Comparison of ENCODE assay signal across 1 cellular context in the genomic region with DNA sequence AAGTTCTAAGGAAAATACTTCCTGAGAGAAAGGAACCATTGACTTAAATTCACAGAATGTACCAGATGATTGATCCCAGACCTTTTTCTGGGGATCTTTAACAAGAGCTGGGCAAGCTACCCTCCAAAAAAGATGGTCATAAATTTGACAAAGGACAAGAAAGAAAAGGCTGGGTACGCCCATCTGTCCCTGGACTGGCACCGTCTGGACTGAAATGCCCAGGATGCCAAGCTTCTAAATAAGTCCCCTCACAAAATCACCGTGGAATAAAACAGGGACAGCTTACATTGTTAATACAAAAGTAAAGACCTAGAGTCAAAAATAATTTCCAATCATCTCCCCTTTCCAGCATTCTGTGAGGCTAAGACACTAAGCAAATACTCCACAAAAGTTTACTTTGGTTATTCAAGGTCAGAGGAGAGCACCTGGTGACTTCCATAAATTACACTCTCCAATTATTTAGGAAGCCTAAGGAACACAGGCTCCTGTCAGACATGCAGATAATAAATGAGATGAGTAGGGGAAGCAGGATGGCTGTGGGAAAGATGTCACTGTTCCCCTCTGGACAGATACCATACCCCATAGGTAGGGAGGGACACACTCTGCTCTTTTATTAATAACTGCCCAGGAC.
TF ChIP-seq lines count a peak whose summit lies in the region.

No MANE protein-coding gene starts in this region.

TF ChIP-seq in HepG2, 621 proteins besides CTCF, POLR2A, EP300 and RAD21 (continued from another document and continues in another):
- TF ChIP-seq, protein P1, sequence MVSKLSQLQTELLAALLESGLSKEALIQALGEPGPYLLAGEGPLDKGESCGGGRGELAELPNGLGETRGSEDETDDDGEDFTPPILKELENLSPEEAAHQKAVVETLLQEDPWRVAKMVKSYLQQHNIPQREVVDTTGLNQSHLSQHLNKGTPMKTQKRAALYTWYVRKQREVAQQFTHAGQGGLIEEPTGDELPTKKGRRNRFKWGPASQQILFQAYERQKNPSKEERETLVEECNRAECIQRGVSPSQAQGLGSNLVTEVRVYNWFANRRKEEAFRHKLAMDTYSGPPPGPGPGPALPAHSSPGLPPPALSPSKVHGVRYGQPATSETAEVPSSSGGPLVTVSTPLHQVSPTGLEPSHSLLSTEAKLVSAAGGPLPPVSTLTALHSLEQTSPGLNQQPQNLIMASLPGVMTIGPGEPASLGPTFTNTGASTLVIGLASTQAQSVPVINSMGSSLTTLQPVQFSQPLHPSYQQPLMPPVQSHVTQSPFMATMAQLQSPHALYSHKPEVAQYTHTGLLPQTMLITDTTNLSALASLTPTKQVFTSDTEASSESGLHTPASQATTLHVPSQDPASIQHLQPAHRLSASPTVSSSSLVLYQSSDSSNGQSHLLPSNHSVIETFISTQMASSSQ (IDR thresholded peaks at IDR 0.05; ENCODE audit: low read depth): 0 out of 2 replicates have a peak, but pooled peaks have one; percentile 16
- TF ChIP-seq, protein P1 (CRISPR knock-in tag; IDR thresholded peaks at IDR 0.05; ENCODE audit: borderline replicate concordance): no peak
- no peak for TF ChIP-seq AKAP8 (CRISPR knock-in tag; IDR thresholded peaks at IDR 0.05)
- no peak for TF ChIP-seq JUN (CRISPR knock-in tag; IDR thresholded peaks at IDR 0.05)
- no peak for TF ChIP-seq FIP1L1 (IDR thresholded peaks at IDR 0.05; ENCODE audit: borderline replicate concordance, insufficient read depth, low read depth, low read length)
- TF ChIP-seq XBP1 (CRISPR knock-in tag; IDR thresholded peaks at IDR 0.05): no peak
- peak; percentile 22; the same call in 1 of the 2 replicates for TF ChIP-seq HNF4A (CRISPR knock-in tag; IDR thresholded peaks at IDR 0.05)
- TF ChIP-seq ZNF260 (CRISPR knock-in tag; IDR thresholded peaks at IDR 0.05; ENCODE audit: borderline replicate concordance, low read depth): no peak
- peak; percentile 37; the same call in 1 of the 2 replicates for TF ChIP-seq GATAD2A (CRISPR knock-in tag; IDR thresholded peaks at IDR 0.05)
- TF ChIP-seq CCDC6 (CRISPR knock-in tag; IDR thresholded peaks at IDR 0.05): no peak
- no peak for TF ChIP-seq ZNF546 (CRISPR knock-in tag; conservative IDR thresholded peaks at IDR 0.05)
- TF ChIP-seq, protein P2, sequence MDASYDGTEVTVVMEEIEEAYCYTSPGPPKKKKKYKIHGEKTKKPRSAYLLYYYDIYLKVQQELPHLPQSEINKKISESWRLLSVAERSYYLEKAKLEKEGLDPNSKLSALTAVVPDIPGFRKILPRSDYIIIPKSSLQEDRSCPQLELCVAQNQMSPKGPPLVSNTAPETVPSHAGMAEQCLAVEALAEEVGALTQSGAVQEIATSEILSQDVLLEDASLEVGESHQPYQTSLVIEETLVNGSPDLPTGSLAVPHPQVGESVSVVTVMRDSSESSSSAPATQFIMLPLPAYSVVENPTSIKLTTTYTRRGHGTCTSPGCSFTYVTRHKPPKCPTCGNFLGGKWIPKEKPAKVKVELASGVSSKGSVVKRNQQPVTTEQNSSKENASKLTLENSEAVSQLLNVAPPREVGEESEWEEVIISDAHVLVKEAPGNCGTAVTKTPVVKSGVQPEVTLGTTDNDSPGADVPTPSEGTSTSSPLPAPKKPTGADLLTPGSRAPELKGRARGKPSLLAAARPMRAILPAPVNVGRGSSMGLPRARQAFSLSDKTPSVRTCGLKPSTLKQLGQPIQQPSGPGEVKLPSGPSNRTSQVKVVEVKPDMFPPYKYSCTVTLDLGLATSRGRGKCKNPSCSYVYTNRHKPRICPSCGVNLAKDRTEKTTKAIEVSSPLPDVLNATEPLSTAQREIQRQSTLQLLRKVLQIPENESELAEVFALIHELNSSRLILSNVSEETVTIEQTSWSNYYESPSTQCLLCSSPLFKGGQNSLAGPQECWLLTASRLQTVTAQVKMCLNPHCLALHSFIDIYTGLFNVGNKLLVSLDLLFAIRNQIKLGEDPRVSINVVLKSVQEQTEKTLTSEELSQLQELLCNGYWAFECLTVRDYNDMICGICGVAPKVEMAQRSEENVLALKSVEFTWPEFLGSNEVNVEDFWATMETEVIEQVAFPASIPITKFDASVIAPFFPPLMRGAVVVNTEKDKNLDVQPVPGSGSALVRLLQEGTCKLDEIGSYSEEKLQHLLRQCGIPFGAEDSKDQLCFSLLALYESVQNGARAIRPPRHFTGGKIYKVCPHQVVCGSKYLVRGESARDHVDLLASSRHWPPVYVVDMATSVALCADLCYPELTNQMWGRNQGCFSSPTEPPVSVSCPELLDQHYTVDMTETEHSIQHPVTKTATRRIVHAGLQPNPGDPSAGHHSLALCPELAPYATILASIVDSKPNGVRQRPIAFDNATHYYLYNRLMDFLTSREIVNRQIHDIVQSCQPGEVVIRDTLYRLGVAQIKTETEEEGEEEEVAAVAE (CRISPR knock-in tag; IDR thresholded peaks at IDR 0.05; ENCODE audit: borderline replicate concordance): peak; percentile 27; the same call in 1 of the 2 replicates
- TF ChIP-seq, protein P3, sequence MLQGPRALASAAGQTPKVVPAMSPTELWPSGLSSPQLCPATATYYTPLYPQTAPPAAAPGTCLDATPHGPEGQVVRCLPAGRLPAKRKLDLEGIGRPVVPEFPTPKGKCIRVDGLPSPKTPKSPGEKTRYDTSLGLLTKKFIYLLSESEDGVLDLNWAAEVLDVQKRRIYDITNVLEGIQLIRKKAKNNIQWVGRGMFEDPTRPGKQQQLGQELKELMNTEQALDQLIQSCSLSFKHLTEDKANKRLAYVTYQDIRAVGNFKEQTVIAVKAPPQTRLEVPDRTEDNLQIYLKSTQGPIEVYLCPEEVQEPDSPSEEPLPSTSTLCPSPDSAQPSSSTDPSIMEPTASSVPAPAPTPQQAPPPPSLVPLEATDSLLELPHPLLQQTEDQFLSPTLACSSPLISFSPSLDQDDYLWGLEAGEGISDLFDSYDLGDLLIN (CRISPR knock-in tag; IDR thresholded peaks at IDR 0.05; ENCODE audit: borderline replicate concordance): no peak
- no peak for TF ChIP-seq ZNF772 (CRISPR knock-in tag; IDR thresholded peaks at IDR 0.05)
- TF ChIP-seq ZNF839 (CRISPR knock-in tag; IDR thresholded peaks at IDR 0.05; ENCODE audit: borderline replicate concordance): no peak
- TF ChIP-seq, protein P4, sequence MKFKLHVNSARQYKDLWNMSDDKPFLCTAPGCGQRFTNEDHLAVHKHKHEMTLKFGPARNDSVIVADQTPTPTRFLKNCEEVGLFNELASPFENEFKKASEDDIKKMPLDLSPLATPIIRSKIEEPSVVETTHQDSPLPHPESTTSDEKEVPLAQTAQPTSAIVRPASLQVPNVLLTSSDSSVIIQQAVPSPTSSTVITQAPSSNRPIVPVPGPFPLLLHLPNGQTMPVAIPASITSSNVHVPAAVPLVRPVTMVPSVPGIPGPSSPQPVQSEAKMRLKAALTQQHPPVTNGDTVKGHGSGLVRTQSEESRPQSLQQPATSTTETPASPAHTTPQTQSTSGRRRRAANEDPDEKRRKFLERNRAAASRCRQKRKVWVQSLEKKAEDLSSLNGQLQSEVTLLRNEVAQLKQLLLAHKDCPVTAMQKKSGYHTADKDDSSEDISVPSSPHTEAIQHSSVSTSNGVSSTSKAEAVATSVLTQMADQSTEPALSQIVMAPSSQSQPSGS (CRISPR knock-in tag; IDR thresholded peaks at IDR 0.05): no peak
- TF ChIP-seq ZNF468 (CRISPR knock-in tag; IDR thresholded peaks at IDR 0.05): no peak
- TF ChIP-seq RCOR2 (CRISPR knock-in tag; IDR thresholded peaks at IDR 0.05): 0 out of 2 replicates have a peak, but pooled peaks have one; percentile 12
- TF ChIP-seq ZNF547 (CRISPR knock-in tag; IDR thresholded peaks at IDR 0.05): no peak
- no peak for TF ChIP-seq WIZ (CRISPR knock-in tag; IDR thresholded peaks at IDR 0.05)
- TF ChIP-seq BCL6 (CRISPR knock-in tag; IDR thresholded peaks at IDR 0.05): peak; percentile 35; the same call in 1 of the 2 replicates
- TF ChIP-seq ZNF709 (CRISPR knock-in tag; IDR thresholded peaks at IDR 0.05): no peak
- TF ChIP-seq MEIS1 (CRISPR knock-in tag; IDR thresholded peaks at IDR 0.05; ENCODE audit: borderline replicate concordance): no peak
- TF ChIP-seq, protein P5, sequence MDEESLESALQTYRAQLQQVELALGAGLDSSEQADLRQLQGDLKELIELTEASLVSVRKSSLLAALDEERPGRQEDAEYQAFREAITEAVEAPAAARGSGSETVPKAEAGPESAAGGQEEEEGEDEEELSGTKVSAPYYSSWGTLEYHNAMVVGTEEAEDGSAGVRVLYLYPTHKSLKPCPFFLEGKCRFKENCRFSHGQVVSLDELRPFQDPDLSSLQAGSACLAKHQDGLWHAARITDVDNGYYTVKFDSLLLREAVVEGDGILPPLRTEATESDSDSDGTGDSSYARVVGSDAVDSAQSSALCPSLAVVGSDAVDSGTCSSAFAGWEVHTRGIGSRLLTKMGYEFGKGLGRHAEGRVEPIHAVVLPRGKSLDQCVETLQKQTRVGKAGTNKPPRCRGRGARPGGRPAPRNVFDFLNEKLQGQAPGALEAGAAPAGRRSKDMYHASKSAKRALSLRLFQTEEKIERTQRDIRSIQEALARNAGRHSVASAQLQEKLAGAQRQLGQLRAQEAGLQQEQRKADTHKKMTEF (CRISPR knock-in tag; IDR thresholded peaks at IDR 0.05): no peak
- TF ChIP-seq, protein P6, sequence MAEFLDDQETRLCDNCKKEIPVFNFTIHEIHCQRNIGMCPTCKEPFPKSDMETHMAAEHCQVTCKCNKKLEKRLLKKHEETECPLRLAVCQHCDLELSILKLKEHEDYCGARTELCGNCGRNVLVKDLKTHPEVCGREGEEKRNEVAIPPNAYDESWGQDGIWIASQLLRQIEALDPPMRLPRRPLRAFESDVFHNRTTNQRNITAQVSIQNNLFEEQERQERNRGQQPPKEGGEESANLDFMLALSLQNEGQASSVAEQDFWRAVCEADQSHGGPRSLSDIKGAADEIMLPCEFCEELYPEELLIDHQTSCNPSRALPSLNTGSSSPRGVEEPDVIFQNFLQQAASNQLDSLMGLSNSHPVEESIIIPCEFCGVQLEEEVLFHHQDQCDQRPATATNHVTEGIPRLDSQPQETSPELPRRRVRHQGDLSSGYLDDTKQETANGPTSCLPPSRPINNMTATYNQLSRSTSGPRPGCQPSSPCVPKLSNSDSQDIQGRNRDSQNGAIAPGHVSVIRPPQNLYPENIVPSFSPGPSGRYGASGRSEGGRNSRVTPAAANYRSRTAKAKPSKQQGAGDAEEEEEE (CRISPR knock-in tag; IDR thresholded peaks at IDR 0.05; ENCODE audit: borderline replicate concordance): no peak
- no peak for TF ChIP-seq XRCC5 (optimal IDR thresholded peaks at IDR 0.05; ENCODE audit: low read length)
- no peak for TF ChIP-seq ZNF326 (CRISPR knock-in tag; IDR thresholded peaks at IDR 0.05; ENCODE audit: borderline replicate concordance)
- TF ChIP-seq POLR2AphosphoS5 (IDR thresholded peaks at IDR 0.05; ENCODE audit: low read depth, low read length): no peak
- no peak for TF ChIP-seq EHMT2 (IDR thresholded peaks at IDR 0.05; ENCODE audit: borderline replicate concordance, low read depth, low read length)
- TF ChIP-seq FOXM1 (CRISPR knock-in tag; IDR thresholded peaks at IDR 0.05): no peak
- TF ChIP-seq, protein P7, sequence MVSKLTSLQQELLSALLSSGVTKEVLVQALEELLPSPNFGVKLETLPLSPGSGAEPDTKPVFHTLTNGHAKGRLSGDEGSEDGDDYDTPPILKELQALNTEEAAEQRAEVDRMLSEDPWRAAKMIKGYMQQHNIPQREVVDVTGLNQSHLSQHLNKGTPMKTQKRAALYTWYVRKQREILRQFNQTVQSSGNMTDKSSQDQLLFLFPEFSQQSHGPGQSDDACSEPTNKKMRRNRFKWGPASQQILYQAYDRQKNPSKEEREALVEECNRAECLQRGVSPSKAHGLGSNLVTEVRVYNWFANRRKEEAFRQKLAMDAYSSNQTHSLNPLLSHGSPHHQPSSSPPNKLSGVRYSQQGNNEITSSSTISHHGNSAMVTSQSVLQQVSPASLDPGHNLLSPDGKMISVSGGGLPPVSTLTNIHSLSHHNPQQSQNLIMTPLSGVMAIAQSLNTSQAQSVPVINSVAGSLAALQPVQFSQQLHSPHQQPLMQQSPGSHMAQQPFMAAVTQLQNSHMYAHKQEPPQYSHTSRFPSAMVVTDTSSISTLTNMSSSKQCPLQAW (CRISPR knock-in tag; IDR thresholded peaks at IDR 0.05): no peak
- TF ChIP-seq ZNF329 (CRISPR knock-in tag; IDR thresholded peaks at IDR 0.05; ENCODE audit: low read depth): no peak
- TF ChIP-seq, protein P8, sequence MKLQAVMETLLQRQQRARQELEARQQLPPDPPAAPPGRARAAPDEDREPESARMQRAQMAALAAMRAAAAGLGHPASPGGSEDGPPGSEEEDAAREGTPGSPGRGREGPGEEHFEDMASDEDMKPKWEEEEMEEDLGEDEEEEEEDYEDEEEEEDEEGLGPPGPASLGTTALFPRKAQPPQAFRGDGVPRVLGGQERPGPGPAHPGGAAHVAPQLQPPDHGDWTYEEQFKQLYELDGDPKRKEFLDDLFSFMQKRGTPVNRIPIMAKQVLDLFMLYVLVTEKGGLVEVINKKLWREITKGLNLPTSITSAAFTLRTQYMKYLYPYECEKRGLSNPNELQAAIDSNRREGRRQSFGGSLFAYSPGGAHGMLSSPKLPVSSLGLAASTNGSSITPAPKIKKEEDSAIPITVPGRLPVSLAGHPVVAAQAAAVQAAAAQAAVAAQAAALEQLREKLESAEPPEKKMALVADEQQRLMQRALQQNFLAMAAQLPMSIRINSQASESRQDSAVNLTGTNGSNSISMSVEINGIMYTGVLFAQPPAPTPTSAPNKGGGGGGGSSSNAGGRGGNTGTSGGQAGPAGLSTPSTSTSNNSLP (IDR thresholded peaks at IDR 0.05; ENCODE audit: low read depth, low read length): 0 out of 2 replicates have a peak, but pooled peaks have one; percentile 7
- TF ChIP-seq PHF5A (CRISPR knock-in tag; IDR thresholded peaks at IDR 0.05; ENCODE audit: low read depth, unreplicated experiment): no peak
- no peak for TF ChIP-seq MXI1 (IDR thresholded peaks at IDR 0.05; ENCODE audit: borderline replicate concordance, low read depth, low read length)
- TF ChIP-seq STAT5B (CRISPR knock-in tag; IDR thresholded peaks at IDR 0.05): no peak
- TF ChIP-seq CEBPB (IDR thresholded peaks at IDR 0.05; ENCODE audit: borderline replicate concordance, low read depth, low read length): no peak
- TF ChIP-seq EZH2 (conservative IDR thresholded peaks at IDR 0.05; ENCODE audit: low read depth, low read length): no peak
